Comparison of ENCODE assay signal across 12 cellular contexts in the genomic region with DNA sequence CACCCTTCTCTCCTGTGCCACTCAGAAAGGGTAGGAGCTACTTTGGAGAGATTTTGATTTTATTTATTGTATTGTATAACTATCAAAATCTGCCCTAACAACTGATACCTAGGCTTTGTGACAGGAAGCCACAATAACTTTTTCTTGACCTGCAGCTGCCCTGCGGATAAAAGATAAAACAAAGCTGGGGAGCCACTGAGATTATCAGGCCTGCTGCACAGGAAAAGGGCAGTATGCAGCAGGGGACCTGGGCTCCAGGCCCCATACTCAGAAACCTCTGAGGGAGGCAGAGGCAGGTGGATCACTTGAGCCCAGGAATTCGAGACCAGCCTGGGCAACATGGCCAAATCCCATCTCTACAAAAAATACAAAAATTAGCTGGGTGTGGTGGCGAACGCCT. TPM values are rescaled to one million over a fixed set of nuclear protein-coding genes. Genes with fewer than 3 reads are reported as not detected.
DNase-seq lines count a peak whose midpoint lies in the region; ATAC-seq and TF ChIP-seq lines count a peak whose summit lies in the region.
"Had no signal": no experiment of that assay in that cellular context is flagged by ENCODE, and none has a peak within 500 bp of the region (broad histone marks: within the 10 kb centered on the region; RNA-seq: fewer than 3 reads in every experiment).

No MANE protein-coding gene starts in this region.

- H3K27me3 Mint-ChIP-seq in central memory CD8-positive, alpha-beta T cell: no peaks in the 10 kb centered on the region
- peaks cover 0 to 4% (median 2%) of the 10 kb centered on the region in 5 donors for H3K27me3 Mint-ChIP-seq in naive thymus-derived CD8-positive, alpha-beta T cell

- intact Hi-C loops in heart left ventricle (cut with DNase I) (loop anchor here in 2 of 10 donors (10.0 kb wide), 1 partner anchor 102 kb away; a partner anchor contains a TSS), Right ventricle myocardium superior (cut with DNase I) (loop anchor here (5.0 kb wide), 1 partner anchor 105 kb away; no protein-coding TSS in a partner anchor), upper lobe of right lung (cut with DNase I) (no loop called here)

- H3K36me3 ChIP-seq in heart left ventricle: peaks cover 0 to 12% (median 5%) of the 10 kb centered on the region in 9 donors
- no peaks in the 10 kb centered on the region for H3K36me3 ChIP-seq in upper lobe of right lung

- ATAC-seq in heart left ventricle: no peak
- no peak for ATAC-seq in Right ventricle myocardium superior (ENCODE audit: poor library complexity)
- ATAC-seq in central memory CD8-positive, alpha-beta T cell (replicated peaks; ENCODE audit: extremely low read depth, poor library complexity, severe bottlenecking): no peak
- ATAC-seq in naive thymus-derived CD8-positive, alpha-beta T cell: no peak
- ATAC-seq in upper lobe of right lung: no peak
- no peak for ATAC-seq in GM21381 (IDR thresholded peaks at IDR 0.05; ENCODE audit: unreplicated experiment)

- peaks cover 0 to 53% (median 36%) of the 10 kb centered on the region in 12 donors for H3K4me1 ChIP-seq in heart left ventricle
- H3K4me1 ChIP-seq in upper lobe of right lung: peaks cover 31% of the 10 kb centered on the region

- H3K27me3 ChIP-seq in heart left ventricle (no peaks in the 10 kb centered on the region), upper lobe of right lung (no peaks in the 10 kb centered on the region)

- H3K9me3 ChIP-seq in heart left ventricle (no peaks in the 10 kb centered on the region), upper lobe of right lung (no peaks in the 10 kb centered on the region)

- DNase-seq in heart left ventricle (no peak), Right ventricle myocardium superior (no peak), upper lobe of right lung (no peak), germinal center (ENCODE audit: low spot score) (no peak)
- DNase-seq in central memory CD8-positive, alpha-beta T cell (ENCODE audit: low spot score in 2 of 2): no peak
- DNase-seq in naive thymus-derived CD8-positive, alpha-beta T cell: no peak
- DNase-seq in stimulated activated CD4-positive, alpha-beta T cell treated with anti-CD3 and anti-CD28 coated beads, Interleukin-4, amount 100 ng/mL, for 24 hours: no peak
- DNase-seq: activated CD4-positive, alpha-beta T cell treated with anti-CD3 and anti-CD28 coated beads, Interleukin-2, amount 50 U/mL, for 4 hours had no signal

- TF ChIP-seq CTCF in heart left ventricle (IDR thresholded peaks at IDR 0.05): no peak
- TF ChIP-seq CTCF in upper lobe of right lung (IDR thresholded peaks at IDR 0.05): no peak

- peak overlapping the region in 5 of 12 donors; percentile 68 to 81 (median 79) for H3K4me3 ChIP-seq in heart left ventricle
- H3K4me3 ChIP-seq in upper lobe of right lung: peak overlapping the region; percentile 76

- WGBS in heart left ventricle, 4 donors: 84 to 91% (median 87%) methylated on average over 4 of the region's 4 CpGs

- no peaks in the 10 kb centered on the region for H3K9me3 Mint-ChIP-seq in central memory CD8-positive, alpha-beta T cell
- H3K9me3 Mint-ChIP-seq in naive thymus-derived CD8-positive, alpha-beta T cell: no peaks in the 10 kb centered on the region

- no peaks in the 10 kb centered on the region for H3K36me3 Mint-ChIP-seq in central memory CD8-positive, alpha-beta T cell (ENCODE audit: insufficient read depth)
- no peaks in the 10 kb centered on the region for H3K36me3 Mint-ChIP-seq in naive thymus-derived CD8-positive, alpha-beta T cell

- H3K27ac Mint-ChIP-seq in central memory CD8-positive, alpha-beta T cell (ENCODE audit: low read depth): peak overlapping the region; percentile 44
- H3K27ac Mint-ChIP-seq in naive thymus-derived CD8-positive, alpha-beta T cell: peak overlapping the region in 4 of 10 donors; percentile 47 to 91 (median 62)

- H3K27ac ChIP-seq in heart left ventricle (peak overlapping the region; percentile 89 to 99 (median 95)), upper lobe of right lung (peak overlapping the region; percentile 90)

- no peak for TF ChIP-seq POLR2A in heart left ventricle (IDR thresholded peaks at IDR 0.05)

- peaks cover 11% of the 10 kb centered on the region for H3K4me1 Mint-ChIP-seq in central memory CD8-positive, alpha-beta T cell
- H3K4me1 Mint-ChIP-seq in naive thymus-derived CD8-positive, alpha-beta T cell: peaks cover 3 to 18% (median 14%) of the 10 kb centered on the region in 4 donors

- H3K4me3 Mint-ChIP-seq in central memory CD8-positive, alpha-beta T cell: peak overlapping the region; percentile 76
- peak overlapping the region; percentile 77 to 95 (median 90) for H3K4me3 Mint-ChIP-seq in naive thymus-derived CD8-positive, alpha-beta T cell

- POLR2A ChIA-PET in naive thymus-derived CD8-positive, alpha-beta T cell (lab: Charles Lee): interaction anchor here (0.9 to 2.2 kb wide), 3 partner anchors 20 to 102 kb away, joined by 3 to 18 read pairs (median 4); a partner anchor contains a TSS

RNA-seq across cellular contexts. Expression of a gene that starts 1.0 kb away (rescaled TPM):
- 10 to 100 TPM; 14.1 to 45.6 (median 21.4) TPM for total RNA-seq in heart left ventricle
- 10 to 100 TPM; 13.7 to 18.6 TPM for polyA plus RNA-seq in heart left ventricle
- total RNA-seq in Right ventricle myocardium superior: 22.1 TPM
- 1 to 10 TPM; 1.3 to 1.8 TPM for total RNA-seq in naive thymus-derived CD8-positive, alpha-beta T cell
- 1 to 10 TPM in 2 of 3 donors, under 1 TPM in 1; 0.30 to 2.2 (median 1.4) TPM for polyA plus RNA-seq in naive thymus-derived CD8-positive, alpha-beta T cell
- total RNA-seq in upper lobe of right lung: 23.4 TPM

RNA-seq across cellular contexts. Expression of a gene that starts 5.5 kb away (rescaled TPM):
- total RNA-seq in heart left ventricle (not detected), Right ventricle myocardium superior (0.43 TPM), upper lobe of right lung (0.61 TPM)
- under 1 TPM; 0.14 to 0.30 TPM for polyA plus RNA-seq in heart left ventricle
- total RNA-seq in naive thymus-derived CD8-positive, alpha-beta T cell: under 1 TPM in 1 of 2 experiments, not detected in 1; 0.58 TPM
- polyA plus RNA-seq in naive thymus-derived CD8-positive, alpha-beta T cell: under 1 TPM in 1 of 3 donors, not detected in 2; 0.53 TPM
- total RNA-seq: dermis microvascular lymphatic vessel endothelial cell, lung microvascular endothelial cell, M059J had no signal

RNA-seq across cellular contexts. Expression of a gene that starts 20.2 kb away (rescaled TPM):
- total RNA-seq in heart left ventricle (10 to 100 TPM in 1 of 9 donors, 1 to 10 TPM in 3, under 1 TPM in 1, not detected in 4; 0.32 to 16.9 (median 1.7) TPM), Right ventricle myocardium superior (1.1 TPM), upper lobe of right lung (1.4 TPM)
- polyA plus RNA-seq in heart left ventricle: under 1 TPM in 1 of 2 donors, not detected in 1; 0.79 TPM
- total RNA-seq in naive thymus-derived CD8-positive, alpha-beta T cell: under 1 TPM in 1 of 2 experiments, not detected in 1; 0.44 TPM
- polyA plus RNA-seq in naive thymus-derived CD8-positive, alpha-beta T cell: not detected

RNA-seq across cellular contexts. Expression of a gene that starts 24.6 kb away (rescaled TPM):
- total RNA-seq in heart left ventricle (10 to 100 TPM; 22.5 to 57.8 (median 31.4) TPM), Right ventricle myocardium superior (28.1 TPM), upper lobe of right lung (23.5 TPM)
- 10 to 100 TPM; 34.2 to 44.6 TPM for polyA plus RNA-seq in heart left ventricle
- total RNA-seq in naive thymus-derived CD8-positive, alpha-beta T cell: 10 to 100 TPM; 29.6 to 33.3 TPM
- polyA plus RNA-seq in naive thymus-derived CD8-positive, alpha-beta T cell: 10 to 100 TPM; 37.5 to 46.2 (median 38.4) TPM

RNA-seq across cellular contexts. Expression of a gene that starts 24.8 kb away (rescaled TPM):
- total RNA-seq in heart left ventricle: 1 to 10 TPM; 1.9 to 3.1 (median 2.4) TPM
- 1 to 10 TPM; 1.3 to 1.6 TPM for polyA plus RNA-seq in heart left ventricle
- total RNA-seq in Right ventricle myocardium superior: 1.4 TPM
- total RNA-seq in naive thymus-derived CD8-positive, alpha-beta T cell: 1 to 10 TPM; 4.3 to 4.4 TPM
- polyA plus RNA-seq in naive thymus-derived CD8-positive, alpha-beta T cell: 1 to 10 TPM in 1 of 3 donors, under 1 TPM in 2; 0.35 to 2.1 (median 0.65) TPM
- total RNA-seq in upper lobe of right lung: 4.0 TPM
